Comparison of ENCODE assay signal across 15 cellular contexts in the genomic region with DNA sequence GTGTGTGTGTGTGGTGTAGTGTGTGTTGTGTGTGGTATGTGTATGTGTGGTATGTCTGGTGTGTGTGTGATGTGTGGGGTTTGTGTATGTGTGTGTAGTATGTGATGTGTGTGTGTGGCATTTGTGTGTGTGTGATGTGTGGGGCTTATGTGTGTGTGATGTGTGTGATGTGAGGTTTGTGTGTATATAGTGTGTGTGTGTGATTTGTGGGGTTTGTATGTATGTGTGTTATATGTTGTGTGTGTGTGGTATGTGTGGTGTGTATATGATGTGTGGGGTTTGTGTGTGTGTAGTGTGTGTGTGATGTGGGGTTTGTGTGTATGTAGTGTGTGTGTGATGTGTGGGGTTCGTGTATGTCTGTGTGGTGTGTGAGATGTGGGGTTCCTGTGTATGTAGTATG. TPM values are rescaled to one million over a fixed set of nuclear protein-coding genes. Genes with fewer than 3 reads are reported as not detected.
"Had no signal": no experiment of that assay in that cellular context is flagged by ENCODE, and none has a peak within 500 bp of the region (broad histone marks: within the 10 kb centered on the region; RNA-seq: fewer than 3 reads in every experiment).

No MANE protein-coding gene starts in this region.

- DNase-seq: activated CD4-positive, alpha-beta T cell treated with anti-CD3 and anti-CD28 coated beads for 48 hours; activated CD4-positive, CD25-positive, alpha-beta regulatory T cell; activated CD8-positive, alpha-beta T cell treated with anti-CD3 and anti-CD28 coated beads for 36 hours; activated naive CD4-positive, alpha-beta T cell treated with anti-CD3 and anti-CD28 coated beads, Interleukin-2, amount 10 ng/mL, durations not matched to agents 7 days and 5 days; activated T-cell treated with anti-CD3 and anti-CD28 coated beads, Interleukin-2, amount 50 U/mL, for 24 hours; aorta; effector CD8-positive, alpha-beta T cell; heart right ventricle; immature natural killer cell; mesendoderm; natural killer cell; stimulated activated naive B cell treated with anti-CD40 and anti-IgM and Interleukin-4, amounts not matched to agents 10 μg/mL and 1 μg/mL and 100 μg/mL, for 72 hours had no signal

- H3K4me3 ChIP-seq: heart right ventricle had no signal

- H3K9ac ChIP-seq: parathyroid adenoma had no signal

- H3K27ac ChIP-seq: neutrophil, parathyroid adenoma had no signal

- H3K36me3 ChIP-seq: heart right ventricle, neutrophil had no signal

- H3K79me2 ChIP-seq: parathyroid adenoma had no signal

- ATAC-seq: activated CD8-positive, alpha-beta T cell treated with anti-CD3 and anti-CD28 coated beads for 36 hours; sciatic nerve; stimulated activated naive B cell treated with anti-CD40 and anti-IgM and Interleukin-4, amounts not matched to agents 10 μg/mL and 1 μg/mL and 100 μg/mL, for 72 hours had no signal

- H3K4me1 ChIP-seq: parathyroid adenoma had no signal

- H2AFZ ChIP-seq: parathyroid adenoma had no signal

- H3K9me3 ChIP-seq: heart right ventricle, neutrophil had no signal

RNA-seq across cellular contexts. Expression of a gene that starts 9.4 kb away (rescaled TPM):
- total RNA-seq: activated CD8-positive, alpha-beta T cell treated with anti-CD3 and anti-CD28 coated beads for 36 hours; natural killer cell had no signal
- polyA plus RNA-seq: immature natural killer cell had no signal
